In genomic region chr1:96308314-96308713, GRCh38 we compare ENCODE assay signal across 22 cellular contexts.
"Had no signal": no experiment of that assay in that cellular context is flagged by ENCODE, and none has a peak within 500 bp of the region (broad histone marks: within the 10 kb centered on the region; RNA-seq: fewer than 3 reads in every experiment).

No MANE protein-coding gene starts in this region.

- H3K27ac Mint-ChIP-seq: activated CD4-positive, alpha-beta memory T cell treated with anti-CD3 and anti-CD28 coated beads for 36 hours; endodermal cell; memory B cell; nephron progenitor cell; stimulated activated naive CD8-positive, alpha-beta T cell treated with anti-CD3 and anti-CD28 coated beads, Interleukin-15, Interleukin-2, amounts not matched to agents 100 ng/mL and 50 ng/mL, for 24 hours had no signal

- H3K36me3 Mint-ChIP-seq: activated CD4-positive, alpha-beta memory T cell treated with anti-CD3 and anti-CD28 coated beads for 36 hours; memory B cell had no signal

- H3K4me1 Mint-ChIP-seq: endodermal cell, memory B cell, nephron progenitor cell had no signal

- DNase-seq: activated CD4-positive, alpha-beta memory T cell treated with anti-CD3 and anti-CD28 coated beads for 36 hours; activated CD4-positive, alpha-beta T cell treated with anti-CD3 and anti-CD28 coated beads for 48 hours; activated effector memory CD4-positive, alpha-beta T cell treated with anti-CD3 and anti-CD28 coated beads, Interleukin-2, amount 50 U/mL, for 16 hours; activated naive CD4-positive, alpha-beta T cell treated with anti-CD3 and anti-CD28 coated beads, Interleukin-2, amount 50 U/mL, for 16 hours; anterior cingulate cortex; body of pancreas; cortex of kidney; endodermal cell; esophagus squamous epithelium; heart left ventricle; islet precursor cell; left colon; mucosa of descending colon; nephron progenitor cell; right cardiac atrium; stimulated activated CD4-positive, alpha-beta T cell treated with anti-CD3 and anti-CD28 coated beads, Interleukin-4, amount 100 ng/mL, for 24 hours; substantia nigra; T1000; thyroid gland; upper lobe of right lung had no signal

- H3K4me3 Mint-ChIP-seq: activated CD4-positive, alpha-beta memory T cell treated with anti-CD3 and anti-CD28 coated beads for 36 hours; endodermal cell; memory B cell; nephron progenitor cell; stimulated activated naive CD8-positive, alpha-beta T cell treated with anti-CD3 and anti-CD28 coated beads, Interleukin-15, Interleukin-2, amounts not matched to agents 100 ng/mL and 50 ng/mL, for 24 hours had no signal

- H3K27me3 Mint-ChIP-seq: activated CD4-positive, alpha-beta memory T cell treated with anti-CD3 and anti-CD28 coated beads for 36 hours; memory B cell; stimulated activated naive CD8-positive, alpha-beta T cell treated with anti-CD3 and anti-CD28 coated beads, Interleukin-15, Interleukin-2, amounts not matched to agents 100 ng/mL and 50 ng/mL, for 24 hours had no signal

- H3K9me3 Mint-ChIP-seq: activated CD4-positive, alpha-beta memory T cell treated with anti-CD3 and anti-CD28 coated beads for 36 hours; endodermal cell; nephron progenitor cell; stimulated activated naive CD8-positive, alpha-beta T cell treated with anti-CD3 and anti-CD28 coated beads, Interleukin-15, Interleukin-2, amounts not matched to agents 100 ng/mL and 50 ng/mL, for 24 hours had no signal
